Comparison of ENCODE assay signal across 8 cellular contexts in genomic region chr2:230067990-230068657, GRCh38. TPM values are rescaled to one million over a fixed set of nuclear protein-coding genes. Genes with fewer than 3 reads are reported as not detected.
DNase-seq lines count a peak whose midpoint lies in the region; ATAC-seq and TF ChIP-seq lines count a peak whose summit lies in the region.

No MANE protein-coding gene starts in this region.

- no TSS peak for BruUV-seq in PC-3 (replicated peaks; lab: Mats Ljungman, UMichigan)

- H3K36me3 ChIP-seq in PC-3 (ENCODE audit: low read depth, low read length) (no peaks in the 10 kb centered on the region), left ventricle myocardium inferior (no peaks in the 10 kb centered on the region), ovary (no peaks in the 10 kb centered on the region)

- H3K4me1 ChIP-seq in PC-3 (ENCODE audit: insufficient read depth, low read length) (no peaks in the 10 kb centered on the region), left ventricle myocardium inferior (peaks cover 26% of the 10 kb centered on the region), ovary (ENCODE audit: insufficient read depth) (no peaks in the 10 kb centered on the region)

- no peak for TF ChIP-seq EP300 in ovary (IDR thresholded peaks at IDR 0.05)

- H3K79me2 ChIP-seq in PC-3 (ENCODE audit: low read length) = peaks cover 26% of the 10 kb centered on the region

- no peaks in the 10 kb centered on the region for H4K20me1 ChIP-seq in PC-3 (ENCODE audit: low read length)

- ATAC-seq in HG03045 (IDR thresholded peaks at IDR 0.05; ENCODE audit: unreplicated experiment) (peak; percentile 36), PC-3 (peak; percentile 47), HG03469 (IDR thresholded peaks at IDR 0.05; ENCODE audit: unreplicated experiment) (no peak)

- peak; percentile 38 for DNase-seq in NCI-H2196 (lab: John Stamatoyannopoulos, UW; ENCODE audit: unreplicated experiment)
- no peak for DNase-seq in NCI-H2196 treated with DMSO at 0.1 percent for 48 hours (lab: John Stamatoyannopoulos, UW; ENCODE audit: unreplicated experiment)
- peak; percentile 52 for DNase-seq in PC-3
- peak; percentile 60 for DNase-seq in left ventricle myocardium inferior
- peak; percentile 58 to 79 (median 75) for DNase-seq in ovary

- CTCF ChIA-PET in PC-3 (lab: Charles Lee) = interaction anchor here (0.9 to 3.3 kb wide), 5 partner anchors 18 to 569 kb away, joined by 3 to 28 read pairs (median 3); no protein-coding TSS in a partner anchor

- WGBS in ovary, 3 donors = 0% methylated on average over 30 to 65 of the region's 65 CpGs

- H3K4me2 ChIP-seq in PC-3 (ENCODE audit: low read length) = peak overlapping the region; percentile 81

- no peak overlapping the region for H3K27ac Mint-ChIP-seq in activated naive CD8-positive, alpha-beta T cell

- no peaks in the 10 kb centered on the region for H3K9me3 ChIP-seq in PC-3 (ENCODE audit: low read length)
- H3K9me3 ChIP-seq in left ventricle myocardium inferior (replicated peaks) = no peaks in the 10 kb centered on the region
- no peaks in the 10 kb centered on the region for H3K9me3 ChIP-seq in ovary

- peak overlapping the region; percentile 92 for H3K4me3 Mint-ChIP-seq in activated naive CD8-positive, alpha-beta T cell

- peak overlapping the region; percentile 59 for H3K27ac ChIP-seq in PC-3 (ENCODE audit: low read length)
- H3K27ac ChIP-seq in left ventricle myocardium inferior (replicated peaks) = peak overlapping the region; percentile 79
- peak overlapping the region; percentile 47 to 92 for H3K27ac ChIP-seq in ovary

- H3K4me3 ChIP-seq in PC-3 (ENCODE audit: low read length) = peak overlapping the region; percentile 73
- peak overlapping the region; percentile 86 for H3K4me3 ChIP-seq in left ventricle myocardium inferior
- H3K4me3 ChIP-seq in ovary = peak overlapping the region; percentile 65

- no peaks in the 10 kb centered on the region for H3K9me2 ChIP-seq in PC-3 (replicated peaks; ENCODE audit: low read length)

- H3K27me3 Mint-ChIP-seq in activated naive CD8-positive, alpha-beta T cell = peaks cover 5% of the 10 kb centered on the region

- TF ChIP-seq CTCF in PC-3 (conservative IDR thresholded peaks at IDR 0.05; ENCODE audit: low read depth, low read length) (0 out of 2 replicates have a peak, but pooled peaks have one; percentile 19), left ventricle myocardium inferior (IDR thresholded peaks at IDR 0.05; ENCODE audit: borderline replicate concordance) (peak; percentile 46), ovary (IDR thresholded peaks at IDR 0.05) (peak in 1 of 3 donors; percentile 31)

- H3K27me3 ChIP-seq in PC-3 (ENCODE audit: low read length) = no peaks in the 10 kb centered on the region
- no peaks in the 10 kb centered on the region for H3K27me3 ChIP-seq in left ventricle myocardium inferior (ENCODE audit: low read depth)
- H3K27me3 ChIP-seq in ovary = no peaks in the 10 kb centered on the region

- H3K9me3 Mint-ChIP-seq in activated naive CD8-positive, alpha-beta T cell (ENCODE audit: low read depth) = no peaks in the 10 kb centered on the region

- H2AFZ ChIP-seq in PC-3 (ENCODE audit: low read length) = peak overlapping the region; percentile 65

- intact Hi-C loops in PC-3 (cut with micrococcal nuclease) (loop anchor here (1.0 to 5.0 kb wide), 6 partner anchors 60 to 544 kb away; no protein-coding TSS in a partner anchor), left ventricle myocardium inferior (cut with micrococcal nuclease) (loop anchor here (10.0 kb wide), 2 partner anchors 63 to 97 kb away; no protein-coding TSS in a partner anchor), ovary (cut with DNase I) (loop anchor here in 2 of 4 donors (5.0 to 10.0 kb wide), 3 partner anchors 53 to 94 kb away; no protein-coding TSS in a partner anchor)

- peaks cover 14% of the 10 kb centered on the region for H3K4me1 Mint-ChIP-seq in activated naive CD8-positive, alpha-beta T cell (ENCODE audit: low read depth)

- H3F3A ChIP-seq in PC-3 (ENCODE audit: low read length, unreplicated experiment) = no peaks in the 10 kb centered on the region

- H3K9ac ChIP-seq in PC-3 (ENCODE audit: low read length) = peak overlapping the region; percentile 66

- POLR2A ChIA-PET in PC-3 (lab: Charles Lee; ENCODE audit: unreplicated experiment) = interaction anchor here (0.7 kb wide), 1 partner anchor 1571 kb away, joined by 3 read pairs; no protein-coding TSS in a partner anchor

- H3K36me3 Mint-ChIP-seq in activated naive CD8-positive, alpha-beta T cell = no peaks in the 10 kb centered on the region

- TF ChIP-seq POLR2A in ovary (IDR thresholded peaks at IDR 0.05) = no peak

RNA-seq across cellular contexts. Expression of gene SLC16A14, which starts 0.6 kb away (rescaled TPM):
- total RNA-seq in PC-3 (2014; rRNA removed) (12.4 and 14.4 TPM in 2 replicates), left ventricle myocardium inferior (3.4 TPM), ovary (10 to 100 TPM in 5 of 7 donors, 1 to 10 TPM in 2; 3.4 to 29.8 (median 11.2) TPM)
- 1 to 10 TPM; 6.1 to 8.1 TPM for polyA plus RNA-seq in ovary
